In genomic region chrX:153634832-153635231, GRCh38 we compare ENCODE assay signal across 26 cellular contexts. TPM values are rescaled to one million over a fixed set of nuclear protein-coding genes. Genes with fewer than 3 reads are reported as not detected.
DNase-seq lines count a peak whose midpoint lies in the region; ATAC-seq, FAIRE-seq and TF ChIP-seq lines count a peak whose summit lies in the region.
"Had no signal": no experiment of that assay in that cellular context is flagged by ENCODE, and none has a peak within 500 bp of the region (broad histone marks: within the 10 kb centered on the region; RNA-seq: fewer than 3 reads in every experiment).

No MANE protein-coding gene starts in this region.

- H3K36me3 Mint-ChIP-seq in activated CD4-positive, alpha-beta T cell treated with anti-CD3 and anti-CD28 coated beads, Interleukin-2, amount 10 ng/mL, durations not matched to agents 24 days and 14 days (ENCODE audit: low read depth): no peaks in the 10 kb centered on the region
- H3K36me3 Mint-ChIP-seq in activated CD4-positive, alpha-beta T cell treated with anti-CD3 and anti-CD28 coated beads, Interleukin-2, amount 10 ng/mL, durations not matched to agents 7 days and 5 days (ENCODE audit: low read depth): no peaks in the 10 kb centered on the region
- peaks cover 3% of the 10 kb centered on the region for H3K36me3 Mint-ChIP-seq in progenitor cell of endocrine pancreas (ENCODE audit: insufficient read depth)
- H3K36me3 Mint-ChIP-seq: CD4-positive, alpha-beta memory T cell; IgD-negative memory B cell had no signal

- DNase-seq in activated CD4-positive, alpha-beta T cell treated with anti-CD3 and anti-CD28 coated beads, Interleukin-2, amount 10 ng/mL, durations not matched to agents 24 days and 14 days: no peak
- no peak for DNase-seq in activated CD4-positive, alpha-beta T cell treated with anti-CD3 and anti-CD28 coated beads, Interleukin-2, amount 10 ng/mL, durations not matched to agents 7 days and 5 days
- DNase-seq in WERI-Rb-1: peak; percentile 42
- DNase-seq in HepG2 (ENCODE audit: low spot score): no peak
- DNase-seq in progenitor cell of endocrine pancreas (ENCODE audit: low spot score, unreplicated experiment): no peak
- no peak for DNase-seq in prostate gland (ENCODE audit: low spot score)
- no peak for DNase-seq in DMS79 treated with DMSO at 0.1 percent for 48 hours (lab: John Stamatoyannopoulos, UW)
- DNase-seq: 8988T; CD4-positive, alpha-beta memory T cell; DMS153; HCEC 1CT; NCI-H1105; NCI-H2029 treated with DMSO at 0.1 percent for 48 hours; NCI-H226; NCI-H510A treated with DMSO at 0.1 percent for 48 hours; NCI-H748 treated with DMSO at 0.1 percent for 48 hours; PC-9; SIG-M5 had no signal

- H3K4me2 ChIP-seq in HepG2 (ENCODE audit: low read depth, low read length): peak overlapping the region; percentile 39; the same call in 1 of the 2 replicates
- H3K4me2 ChIP-seq: PC-9 had no signal

- H3K4me3 Mint-ChIP-seq in activated CD4-positive, alpha-beta T cell treated with anti-CD3 and anti-CD28 coated beads, Interleukin-2, amount 10 ng/mL, durations not matched to agents 24 days and 14 days: no peak overlapping the region
- no peak overlapping the region for H3K4me3 Mint-ChIP-seq in activated CD4-positive, alpha-beta T cell treated with anti-CD3 and anti-CD28 coated beads, Interleukin-2, amount 10 ng/mL, durations not matched to agents 7 days and 5 days
- no peak overlapping the region for H3K4me3 Mint-ChIP-seq in progenitor cell of endocrine pancreas (ENCODE audit: low read depth)
- H3K4me3 Mint-ChIP-seq: CD4-positive, alpha-beta memory T cell; IgD-negative memory B cell had no signal

- H3K4me3 ChIP-seq in WERI-Rb-1 (ENCODE audit: low read depth, low read length) (no peak overlapping the region), HepG2 (replicated peaks in 1 of 3; ENCODE audit: insufficient read depth in 1 of 3, low read depth in 2 of 3, low read length in 3 of 3) (peak overlapping the region in 1 of 3 experiments; percentile 4; a peak in 1 of 6 replicates), prostate gland (no peak overlapping the region)
- H3K4me3 ChIP-seq: BLaER1 treated with 17β-estradiol and CSF1 and Interleukin-3, amounts not matched to agents 10 nM and 100 nM; PC-9 had no signal

- H3K4me1 ChIP-seq in HepG2 (ENCODE audit: insufficient read depth, low read length): peaks cover 79% of the 10 kb centered on the region
- no peaks in the 10 kb centered on the region for H3K4me1 ChIP-seq in prostate gland (replicated peaks)

- peak in 1 of 2 experiments; percentile 30; a peak in 1 of 4 replicates for TF ChIP-seq EP300 in HepG2 (IDR thresholded peaks at IDR 0.05; ENCODE audit: low read depth in 2 of 2, low read length in 2 of 2)
- no peak for TF ChIP-seq EP300 in HepG2 (CRISPR knock-in tag; IDR thresholded peaks at IDR 0.05; ENCODE audit: borderline replicate concordance)

- H3K27me3 ChIP-seq in WERI-Rb-1 (ENCODE audit: insufficient read depth, low read depth, severe bottlenecking) (peaks cover 25% of the 10 kb centered on the region), HepG2 (ENCODE audit: control insufficient read depth in 1 of 2, insufficient read depth in 2 of 2, low read length in 2 of 2) (no peaks in the 10 kb centered on the region), prostate gland (replicated peaks; ENCODE audit: insufficient read depth) (no peaks in the 10 kb centered on the region)

- CTCF ChIA-PET in activated CD4-positive, alpha-beta T cell treated with anti-CD3 and anti-CD28 coated beads, Interleukin-2, amount 10 ng/mL, durations not matched to agents 7 days and 5 days (lab: Charles Lee): interaction anchor here (1.7 kb wide), 1 partner anchor 15 kb away, joined by 4 read pairs; no protein-coding TSS in a partner anchor
- CTCF ChIA-PET in HepG2 (lab: Yijun Ruan, JAX; ENCODE audit: low intra/inter-chr PET ratio, low total read pairs): no interaction called here

- WGBS in HepG2 (ENCODE audit: low lambda C conversion rate): 14% methylated on average over 7 of the region's 15 CpGs
- WGBS in prostate gland: 35% methylated on average over 12 of the region's 15 CpGs

- TF ChIP-seq RAD21 in HepG2 (CRISPR knock-in tag; IDR thresholded peaks at IDR 0.05): no peak

- peaks cover 5% of the 10 kb centered on the region for H3K27me3 Mint-ChIP-seq in activated CD4-positive, alpha-beta T cell treated with anti-CD3 and anti-CD28 coated beads, Interleukin-2, amount 10 ng/mL, durations not matched to agents 24 days and 14 days
- peaks cover 5% of the 10 kb centered on the region for H3K27me3 Mint-ChIP-seq in activated CD4-positive, alpha-beta T cell treated with anti-CD3 and anti-CD28 coated beads, Interleukin-2, amount 10 ng/mL, durations not matched to agents 7 days and 5 days
- H3K27me3 Mint-ChIP-seq in progenitor cell of endocrine pancreas: peaks cover 4% of the 10 kb centered on the region

- POLR2A ChIA-PET in activated CD4-positive, alpha-beta T cell treated with anti-CD3 and anti-CD28 coated beads, Interleukin-2, amount 10 ng/mL, durations not matched to agents 7 days and 5 days (lab: Charles Lee): no interaction called here
- POLR2A ChIA-PET in HepG2 (lab: Yijun Ruan, JAX): interaction anchor here (2.1 to 4.2 kb wide), 4 partner anchors 9 to 25 kb away, joined by 5 to 156 read pairs (median 42); partner anchors contain the start of gene DUSP9

- FAIRE-seq in HepG2 (lab: Jason Lieb, UNC): peak; percentile 62
- FAIRE-seq: G401.6, GM12892, HTR-8/SVneo had no signal

- H3K27ac ChIP-seq in WERI-Rb-1 (peak overlapping the region; percentile 20; the same call in 1 of the 2 replicates), HepG2 (ENCODE audit: extremely low read length, insufficient read depth, low read length) (peak overlapping the region; percentile 35), prostate gland (no peak overlapping the region)
- H3K27ac ChIP-seq: BLaER1 treated with 17β-estradiol and CSF1 and Interleukin-3, amounts not matched to agents 10 nM and 100 nM; PC-9; RWPE1 had no signal

- no peaks in the 10 kb centered on the region for H3K79me2 ChIP-seq in HepG2 (ENCODE audit: insufficient read depth, low read length)

- no peak for TF ChIP-seq POLR2A in HepG2 (IDR thresholded peaks at IDR 0.05; ENCODE audit: insufficient read depth in 1 of 2, low read depth in 2 of 2, low read length in 2 of 2)
- no peak for TF ChIP-seq POLR2A in prostate gland (IDR thresholded peaks at IDR 0.05)

- H3K27ac Mint-ChIP-seq in activated CD4-positive, alpha-beta T cell treated with anti-CD3 and anti-CD28 coated beads, Interleukin-2, amount 10 ng/mL, durations not matched to agents 24 days and 14 days: peak overlapping the region; percentile 31
- no peak overlapping the region for H3K27ac Mint-ChIP-seq in activated CD4-positive, alpha-beta T cell treated with anti-CD3 and anti-CD28 coated beads, Interleukin-2, amount 10 ng/mL, durations not matched to agents 7 days and 5 days
- peak overlapping the region; percentile 52 for H3K27ac Mint-ChIP-seq in progenitor cell of endocrine pancreas
- H3K27ac Mint-ChIP-seq: CD4-positive, alpha-beta memory T cell; IgD-negative memory B cell had no signal

- in situ Hi-C loops in HepG2 (cut with HindIII; ENCODE audit: extremely low pct_ligation_motif_present, low pct_unique_long_range_greater_than_20kb): no loop called here

- no peaks in the 10 kb centered on the region for H4K20me1 ChIP-seq in HepG2 (ENCODE audit: insufficient read depth, low read length)

- no peak overlapping the region for H2AFZ ChIP-seq in HepG2 (ENCODE audit: low read length)
- H2AFZ ChIP-seq: PC-9 had no signal

- H3K4me1 Mint-ChIP-seq in activated CD4-positive, alpha-beta T cell treated with anti-CD3 and anti-CD28 coated beads, Interleukin-2, amount 10 ng/mL, durations not matched to agents 24 days and 14 days: no peaks in the 10 kb centered on the region
- H3K4me1 Mint-ChIP-seq in activated CD4-positive, alpha-beta T cell treated with anti-CD3 and anti-CD28 coated beads, Interleukin-2, amount 10 ng/mL, durations not matched to agents 7 days and 5 days: no peaks in the 10 kb centered on the region
- H3K4me1 Mint-ChIP-seq in progenitor cell of endocrine pancreas (ENCODE audit: low read depth): peaks cover 10% of the 10 kb centered on the region
- H3K4me1 Mint-ChIP-seq: CD4-positive, alpha-beta memory T cell had no signal

- no peak overlapping the region for H3K9ac ChIP-seq in HepG2 (ENCODE audit: insufficient read depth, low read depth, low read length)
- H3K9ac ChIP-seq: BLaER1 treated with 17β-estradiol and CSF1 and Interleukin-3, amounts not matched to agents 10 nM and 100 nM had no signal

- intact Hi-C loops in activated CD4-positive, alpha-beta T cell treated with anti-CD3 and anti-CD28 coated beads, Interleukin-2, amount 10 ng/mL, durations not matched to agents 24 days and 14 days (cut with micrococcal nuclease): no loop called here
- intact Hi-C loops in HepG2 (cut with micrococcal nuclease; ENCODE audit: unreplicated experiment): no loop called here
- intact Hi-C loops in prostate gland (cut with DNase I): no loop called here

- no peaks in the 10 kb centered on the region for H3K9me3 Mint-ChIP-seq in activated CD4-positive, alpha-beta T cell treated with anti-CD3 and anti-CD28 coated beads, Interleukin-2, amount 10 ng/mL, durations not matched to agents 24 days and 14 days
- no peaks in the 10 kb centered on the region for H3K9me3 Mint-ChIP-seq in activated CD4-positive, alpha-beta T cell treated with anti-CD3 and anti-CD28 coated beads, Interleukin-2, amount 10 ng/mL, durations not matched to agents 7 days and 5 days
- H3K9me3 Mint-ChIP-seq in progenitor cell of endocrine pancreas (ENCODE audit: low read depth): peaks cover 12% of the 10 kb centered on the region

- no TSS peak for BruUV-seq in HepG2 (replicated peaks; lab: Mats Ljungman, UMichigan)

- H3K36me3 ChIP-seq in WERI-Rb-1 (no peaks in the 10 kb centered on the region), HepG2 (replicated peaks in 1 of 2; ENCODE audit: control insufficient read depth in 1 of 2, insufficient read depth in 2 of 2, low read length in 2 of 2) (no peaks in the 10 kb centered on the region), prostate gland (no peaks in the 10 kb centered on the region)
- H3K36me3 ChIP-seq: BLaER1 treated with 17β-estradiol and CSF1 and Interleukin-3, amounts not matched to agents 10 nM and 100 nM had no signal

- ATAC-seq in HepG2 (no peak; the same call in 2 of the 3 replicates), HG02588 (IDR thresholded peaks at IDR 0.05; ENCODE audit: unreplicated experiment) (no peak)

- TF ChIP-seq CTCF in WERI-Rb-1 (IDR thresholded peaks at IDR 0.05; ENCODE audit: low read depth, low read length) (no peak), HepG2 (CRISPR knock-in tag; IDR thresholded peaks at IDR 0.05) (no peak), progenitor cell of endocrine pancreas (IDR thresholded peaks at IDR 0.05; ENCODE audit: unreplicated experiment) (no peak), prostate gland (IDR thresholded peaks at IDR 0.05) (no peak)

- H3K9me3 ChIP-seq in WERI-Rb-1 (ENCODE audit: severe bottlenecking) (peaks cover 3% of the 10 kb centered on the region), HepG2 (ENCODE audit: low read length) (no peaks in the 10 kb centered on the region), prostate gland (no peaks in the 10 kb centered on the region)

RNA-seq across cellular contexts. Expression of gene DUSP9, which starts 12.2 kb away (rescaled TPM):
- 0.19 and 0.24 TPM in 2 replicates for total RNA-seq in activated CD4-positive, alpha-beta T cell treated with anti-CD3 and anti-CD28 coated beads, Interleukin-2, amount 10 ng/mL, durations not matched to agents 24 days and 14 days
- total RNA-seq in activated CD4-positive, alpha-beta T cell treated with anti-CD3 and anti-CD28 coated beads, Interleukin-2, amount 10 ng/mL, durations not matched to agents 7 days and 5 days: not detected
- total RNA-seq in HepG2 (2016; rRNA removed; fragmentation: Illumina TruSeq; extraction: Trizol): 357 and 435 TPM in 2 replicates
- total RNA-seq in HepG2 (2016; cell fraction: cytosol; rRNA removed; fragmentation: Illumina TruSeq; extraction: Trizol; ENCODE audit: low read depth): 183 and 202 TPM in 2 replicates
- 332 and 447 TPM in 2 replicates for total RNA-seq in HepG2 (2016; cell fraction: insoluble cytoplasmic fraction; rRNA removed; fragmentation: Illumina TruSeq; extraction: Trizol)
- 386 and 448 TPM in 2 replicates for total RNA-seq in HepG2 (2016; cell fraction: membrane; rRNA removed; fragmentation: Illumina TruSeq; extraction: Trizol)
- total RNA-seq in HepG2 (2016; cell fraction: nucleus; rRNA removed; fragmentation: Illumina TruSeq; extraction: Trizol): 159 and 193 TPM in 2 replicates
- 235 and 335 TPM in 2 replicates for polyA plus RNA-seq in HepG2 (2011; rRNA removed)
- polyA plus RNA-seq in HepG2 (2011; cell fraction: cytosol; rRNA removed): 239 and 294 TPM in 2 replicates
- 263 and 279 TPM in 2 replicates for polyA plus RNA-seq in HepG2 (2011; cell fraction: nucleus; rRNA removed)
- 173 and 253 TPM in 2 replicates for polyA plus RNA-seq in HepG2 (2012)
- polyA plus RNA-seq in HepG2 (2016; cell fraction: cytosol; fragmentation: Illumina TruSeq; extraction: Trizol; ENCODE audit: low read depth): 162 and 174 TPM in 2 replicates
- 322 and 341 TPM in 2 replicates for polyA plus RNA-seq in HepG2 (2016; cell fraction: insoluble cytoplasmic fraction; fragmentation: Illumina TruSeq; extraction: Trizol; ENCODE audit: low read depth)
- 301 and 303 TPM in 2 replicates for polyA plus RNA-seq in HepG2 (2016; cell fraction: membrane; fragmentation: Illumina TruSeq; extraction: Trizol; ENCODE audit: low read depth)
- 275 and 284 TPM in 2 replicates for polyA plus RNA-seq in HepG2 (2016; cell fraction: nucleus; fragmentation: Illumina TruSeq; extraction: Trizol; ENCODE audit: insufficient read depth, low read depth)
- polyA minus RNA-seq in HepG2 (2011; rRNA and poly(A)+ RNA removed; ENCODE audit: low replicate concordance): 22.4 and 433 TPM in 2 replicates
- polyA minus RNA-seq in HepG2 (2011; cell fraction: cytosol; rRNA and poly(A)+ RNA removed): 192 and 199 TPM in 2 replicates
- polyA minus RNA-seq in HepG2 (2011; cell fraction: nucleus; rRNA and poly(A)+ RNA removed): 54.5 and 60.7 TPM in 2 replicates
- 35.7 and 36.5 TPM in 2 replicates for total RNA-seq in progenitor cell of endocrine pancreas
- total RNA-seq in prostate gland: 1 to 10 TPM in 1 of 2 donors, not detected in 1; 3.5 TPM
- total RNA-seq: CD4-positive, alpha-beta memory T cell had no signal
- polyA plus RNA-seq: CD4-positive, alpha-beta memory T cell; IgD-negative memory B cell had no signal

RNA-seq across cellular contexts. Expression of gene CCNQ, which starts 35.9 kb away (rescaled TPM):
- 27.3 and 28.7 TPM in 2 replicates for total RNA-seq in activated CD4-positive, alpha-beta T cell treated with anti-CD3 and anti-CD28 coated beads, Interleukin-2, amount 10 ng/mL, durations not matched to agents 24 days and 14 days
- 10 to 100 TPM; 22.5 to 23.8 TPM for total RNA-seq in activated CD4-positive, alpha-beta T cell treated with anti-CD3 and anti-CD28 coated beads, Interleukin-2, amount 10 ng/mL, durations not matched to agents 7 days and 5 days
- total RNA-seq in HepG2 (2016; rRNA removed; fragmentation: Illumina TruSeq; extraction: Trizol): 23.7 and 25.5 TPM in 2 replicates
- total RNA-seq in HepG2 (2016; cell fraction: cytosol; rRNA removed; fragmentation: Illumina TruSeq; extraction: Trizol; ENCODE audit: low read depth): 68.7 and 75.5 TPM in 2 replicates
- 21.1 and 24.5 TPM in 2 replicates for total RNA-seq in HepG2 (2016; cell fraction: insoluble cytoplasmic fraction; rRNA removed; fragmentation: Illumina TruSeq; extraction: Trizol)
- 70.2 and 79.6 TPM in 2 replicates for total RNA-seq in HepG2 (2016; cell fraction: membrane; rRNA removed; fragmentation: Illumina TruSeq; extraction: Trizol)
- total RNA-seq in HepG2 (2016; cell fraction: nucleus; rRNA removed; fragmentation: Illumina TruSeq; extraction: Trizol): 9.8 and 13.2 TPM in 2 replicates
- 15.0 and 22.0 TPM in 2 replicates for polyA plus RNA-seq in HepG2 (2011; rRNA removed)
- 21.9 and 25.7 TPM in 2 replicates for polyA plus RNA-seq in HepG2 (2011; cell fraction: cytosol; rRNA removed)
- 11.2 and 14.5 TPM in 2 replicates for polyA plus RNA-seq in HepG2 (2011; cell fraction: nucleus; rRNA removed)
- polyA plus RNA-seq in HepG2 (2012): 8.9 and 11.1 TPM in 2 replicates
- 68.9 and 82.0 TPM in 2 replicates for polyA plus RNA-seq in HepG2 (2016; cell fraction: cytosol; fragmentation: Illumina TruSeq; extraction: Trizol; ENCODE audit: low read depth)
- polyA plus RNA-seq in HepG2 (2016; cell fraction: insoluble cytoplasmic fraction; fragmentation: Illumina TruSeq; extraction: Trizol; ENCODE audit: low read depth): 20.1 and 20.6 TPM in 2 replicates
- polyA plus RNA-seq in HepG2 (2016; cell fraction: membrane; fragmentation: Illumina TruSeq; extraction: Trizol; ENCODE audit: low read depth): 55.1 and 67.3 TPM in 2 replicates
- 15.0 and 20.6 TPM in 2 replicates for polyA plus RNA-seq in HepG2 (2016; cell fraction: nucleus; fragmentation: Illumina TruSeq; extraction: Trizol; ENCODE audit: insufficient read depth, low read depth)
- polyA minus RNA-seq in HepG2 (2011; rRNA and poly(A)+ RNA removed; ENCODE audit: low replicate concordance): 19.4 and 43.5 TPM in 2 replicates
- 6.7 and 9.8 TPM in 2 replicates for polyA minus RNA-seq in HepG2 (2011; cell fraction: cytosol; rRNA and poly(A)+ RNA removed)
- 5.4 and 6.1 TPM in 2 replicates for polyA minus RNA-seq in HepG2 (2011; cell fraction: nucleus; rRNA and poly(A)+ RNA removed)
- total RNA-seq in progenitor cell of endocrine pancreas: 19.1 and 19.2 TPM in 2 replicates
- total RNA-seq in prostate gland: 10 to 100 TPM; 33.8 to 55.9 TPM

RNA-seq across cellular contexts. Expression of gene PNCK, which starts 38.8 kb away (rescaled TPM):
- total RNA-seq in activated CD4-positive, alpha-beta T cell treated with anti-CD3 and anti-CD28 coated beads, Interleukin-2, amount 10 ng/mL, durations not matched to agents 24 days and 14 days: 0.36 and 0.84 TPM in 2 replicates
- not detected for total RNA-seq in activated CD4-positive, alpha-beta T cell treated with anti-CD3 and anti-CD28 coated beads, Interleukin-2, amount 10 ng/mL, durations not matched to agents 7 days and 5 days
- total RNA-seq in HepG2 (2016; rRNA removed; fragmentation: Illumina TruSeq; extraction: Trizol) (not detected in 2 replicates), progenitor cell of endocrine pancreas (5.4 and 6.1 TPM in 2 replicates), prostate gland (10 to 100 TPM in 1 of 2 donors, 1 to 10 TPM in 1; 8.5 to 50.6 TPM)
- total RNA-seq in HepG2 (2016; cell fraction: cytosol; rRNA removed; fragmentation: Illumina TruSeq; extraction: Trizol; ENCODE audit: low read depth): not detected in 2 replicates
- not detected in 2 replicates for total RNA-seq in HepG2 (2016; cell fraction: insoluble cytoplasmic fraction; rRNA removed; fragmentation: Illumina TruSeq; extraction: Trizol)
- total RNA-seq in HepG2 (2016; cell fraction: membrane; rRNA removed; fragmentation: Illumina TruSeq; extraction: Trizol): not detected in 2 replicates
- not detected in 2 replicates for total RNA-seq in HepG2 (2016; cell fraction: nucleus; rRNA removed; fragmentation: Illumina TruSeq; extraction: Trizol)
- polyA plus RNA-seq in HepG2 (2011; rRNA removed): 33.1 and 55.3 TPM in 2 replicates
- 25.3 and 25.4 TPM in 2 replicates for polyA plus RNA-seq in HepG2 (2011; cell fraction: cytosol; rRNA removed)
- 294 and 322 TPM in 2 replicates for polyA plus RNA-seq in HepG2 (2011; cell fraction: nucleus; rRNA removed)
- 32.4 and 45.3 TPM in 2 replicates for polyA plus RNA-seq in HepG2 (2012)
- 0.12 TPM in 1 of 2 replicates, not detected in the other for polyA plus RNA-seq in HepG2 (2016; cell fraction: cytosol; fragmentation: Illumina TruSeq; extraction: Trizol; ENCODE audit: low read depth)
- not detected in 2 replicates for polyA plus RNA-seq in HepG2 (2016; cell fraction: insoluble cytoplasmic fraction; fragmentation: Illumina TruSeq; extraction: Trizol; ENCODE audit: low read depth)
- not detected in 2 replicates for polyA plus RNA-seq in HepG2 (2016; cell fraction: membrane; fragmentation: Illumina TruSeq; extraction: Trizol; ENCODE audit: low read depth)
- 1.2 TPM in 1 of 2 replicates, not detected in the other for polyA plus RNA-seq in HepG2 (2016; cell fraction: nucleus; fragmentation: Illumina TruSeq; extraction: Trizol; ENCODE audit: insufficient read depth, low read depth)
- 0.91 and 21.5 TPM in 2 replicates for polyA minus RNA-seq in HepG2 (2011; rRNA and poly(A)+ RNA removed; ENCODE audit: low replicate concordance)
- polyA minus RNA-seq in HepG2 (2011; cell fraction: cytosol; rRNA and poly(A)+ RNA removed): 8.9 and 13.2 TPM in 2 replicates
- polyA minus RNA-seq in HepG2 (2011; cell fraction: nucleus; rRNA and poly(A)+ RNA removed): 42.2 and 53.6 TPM in 2 replicates
- total RNA-seq: CD4-positive, alpha-beta memory T cell; Daoy had no signal
- polyA plus RNA-seq: CD4-positive, alpha-beta memory T cell; IgD-negative memory B cell had no signal

RNA-seq across cellular contexts. Expression of gene SLC6A8, which starts 52.9 kb away (rescaled TPM):
- 3.5 TPM in 2 replicates for total RNA-seq in activated CD4-positive, alpha-beta T cell treated with anti-CD3 and anti-CD28 coated beads, Interleukin-2, amount 10 ng/mL, durations not matched to agents 24 days and 14 days
- under 1 TPM; 0.65 to 0.69 TPM for total RNA-seq in activated CD4-positive, alpha-beta T cell treated with anti-CD3 and anti-CD28 coated beads, Interleukin-2, amount 10 ng/mL, durations not matched to agents 7 days and 5 days
- total RNA-seq in HepG2 (2016; rRNA removed; fragmentation: Illumina TruSeq; extraction: Trizol) (9.0 and 13.9 TPM in 2 replicates), progenitor cell of endocrine pancreas (52.2 and 55.7 TPM in 2 replicates), prostate gland (10 to 100 TPM; 25.4 to 95.4 TPM)
- 5.6 and 6.3 TPM in 2 replicates for total RNA-seq in HepG2 (2016; cell fraction: cytosol; rRNA removed; fragmentation: Illumina TruSeq; extraction: Trizol; ENCODE audit: low read depth)
- total RNA-seq in HepG2 (2016; cell fraction: insoluble cytoplasmic fraction; rRNA removed; fragmentation: Illumina TruSeq; extraction: Trizol): 8.6 and 16.2 TPM in 2 replicates
- 22.0 and 22.3 TPM in 2 replicates for total RNA-seq in HepG2 (2016; cell fraction: membrane; rRNA removed; fragmentation: Illumina TruSeq; extraction: Trizol)
- 11.0 and 18.5 TPM in 2 replicates for total RNA-seq in HepG2 (2016; cell fraction: nucleus; rRNA removed; fragmentation: Illumina TruSeq; extraction: Trizol)
- polyA plus RNA-seq in HepG2 (2011; rRNA removed): 176 and 264 TPM in 2 replicates
- 196 and 214 TPM in 2 replicates for polyA plus RNA-seq in HepG2 (2011; cell fraction: cytosol; rRNA removed)
- 723 and 745 TPM in 2 replicates for polyA plus RNA-seq in HepG2 (2011; cell fraction: nucleus; rRNA removed)
- 356 and 405 TPM in 2 replicates for polyA plus RNA-seq in HepG2 (2012)
- 10.4 and 12.7 TPM in 2 replicates for polyA plus RNA-seq in HepG2 (2016; cell fraction: cytosol; fragmentation: Illumina TruSeq; extraction: Trizol; ENCODE audit: low read depth)
- 19.8 and 27.0 TPM in 2 replicates for polyA plus RNA-seq in HepG2 (2016; cell fraction: insoluble cytoplasmic fraction; fragmentation: Illumina TruSeq; extraction: Trizol; ENCODE audit: low read depth)
- 35.0 and 35.9 TPM in 2 replicates for polyA plus RNA-seq in HepG2 (2016; cell fraction: membrane; fragmentation: Illumina TruSeq; extraction: Trizol; ENCODE audit: low read depth)
- polyA plus RNA-seq in HepG2 (2016; cell fraction: nucleus; fragmentation: Illumina TruSeq; extraction: Trizol; ENCODE audit: insufficient read depth, low read depth): 58.3 and 60.5 TPM in 2 replicates
- polyA minus RNA-seq in HepG2 (2011; rRNA and poly(A)+ RNA removed; ENCODE audit: low replicate concordance): 85.4 and 544 TPM in 2 replicates
- polyA minus RNA-seq in HepG2 (2011; cell fraction: cytosol; rRNA and poly(A)+ RNA removed): 145 and 181 TPM in 2 replicates
- 106 and 150 TPM in 2 replicates for polyA minus RNA-seq in HepG2 (2011; cell fraction: nucleus; rRNA and poly(A)+ RNA removed)

Comparison
In these comparisons a context has a peak if more than half of its experiments do, and no peak if none do; other contexts are left out.
1. H3K27ac ChIP-seq: peak in WERI-Rb-1 (single experiment) and HepG2 (single experiment); none in prostate gland (0 of 2).